Comparison of ENCODE assay signal across 19 cellular contexts in the genomic region with DNA sequence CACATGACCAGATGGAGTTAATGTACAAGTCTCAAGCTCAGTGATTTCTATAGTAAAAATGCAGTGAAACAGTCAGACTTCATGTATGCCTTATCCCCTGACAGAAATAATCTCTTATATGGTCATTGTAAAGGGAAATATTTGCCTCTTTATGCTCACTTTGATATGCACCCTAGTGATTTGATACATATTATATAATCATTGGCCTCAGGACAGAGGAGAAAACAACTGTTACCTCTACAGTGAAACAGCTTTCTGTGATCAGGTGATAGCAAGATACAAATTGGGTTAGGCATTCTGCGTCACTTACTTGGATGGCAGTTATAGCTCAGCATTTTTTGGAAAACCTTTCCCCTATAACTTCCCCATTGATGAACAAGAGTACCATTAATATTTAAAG.
DNase-seq lines count a peak whose midpoint lies in the region; ATAC-seq and TF ChIP-seq lines count a peak whose summit lies in the region.
"Had no signal": no experiment of that assay in that cellular context is flagged by ENCODE, and none has a peak within 500 bp of the region (broad histone marks: within the 10 kb centered on the region; RNA-seq: fewer than 3 reads in every experiment).

No MANE protein-coding gene starts in this region.

- DNase-seq in SK-N-SH (no peak), cerebellar cortex (ENCODE audit: low spot score) (peak; percentile 65), GOT3 (lab: John Stamatoyannopoulos, UW) (no peak)
- DNase-seq in natural killer cell treated with Interleukin-12 subunit alpha and Interleukin-12 subunit beta and Interleukin-15 and Interleukin-18, amount 100 ng/mL, for 72 hours (ENCODE audit: low spot score), result no peak
- DNase-seq: AML-193; Caco-2; Calu3; CD4-positive, alpha-beta T cell; CD8-positive, alpha-beta T cell; DMS79 treated with DMSO at 0.1 percent for 48 hours; GDM1 had no signal

- no peak overlapping the region for H3K4me2 ChIP-seq in SK-N-SH
- H3K4me2 ChIP-seq in OCI-LY1 (ENCODE audit: low read length), result no peak overlapping the region
- H3K4me2 ChIP-seq: A549; BLaER1 treated with 17β-estradiol and CSF1 and Interleukin-3, amounts not matched to agents 10 nM and 100 nM had no signal

- H3K27me3 Mint-ChIP-seq in natural killer cell treated with Interleukin-12 subunit alpha and Interleukin-12 subunit beta and Interleukin-15 and Interleukin-18, amount 100 ng/mL, for 72 hours, result peaks cover 0 to 2% of the 10 kb centered on the region in 2 donors
- H3K27me3 Mint-ChIP-seq: B cell; CD4-positive, alpha-beta T cell had no signal

- peaks cover 12 to 14% of the 10 kb centered on the region in 2 experiments for H3K4me1 ChIP-seq in SK-N-SH (ENCODE audit: control insufficient read depth in 1 of 2, insufficient read depth in 2 of 2, low read depth in 1 of 2, low read length in 1 of 2)
- H3K4me1 ChIP-seq in OCI-LY1 (ENCODE audit: insufficient read depth, low read length, severe bottlenecking), result peaks cover 77% of the 10 kb centered on the region
- H3K4me1 ChIP-seq: A549, Caco-2 had no signal

- CTCF ChIA-PET in SK-N-SH (lab: Yijun Ruan, JAX), result interaction anchor here (0.6 to 1.1 kb wide), 3 partner anchors 68 to 140 kb away, joined by 3 to 4 read pairs (median 3); no protein-coding TSS in a partner anchor

- no peak overlapping the region for H3K27ac Mint-ChIP-seq in natural killer cell treated with Interleukin-12 subunit alpha and Interleukin-12 subunit beta and Interleukin-15 and Interleukin-18, amount 100 ng/mL, for 72 hours
- H3K27ac Mint-ChIP-seq: B cell; CD4-positive, alpha-beta T cell; CD8-positive, alpha-beta T cell had no signal

- H3K9me3 Mint-ChIP-seq in natural killer cell treated with Interleukin-12 subunit alpha and Interleukin-12 subunit beta and Interleukin-15 and Interleukin-18, amount 100 ng/mL, for 72 hours, result no peaks in the 10 kb centered on the region
- H3K9me3 Mint-ChIP-seq: CD4-positive, alpha-beta T cell; CD8-positive, alpha-beta T cell had no signal

- H3K4me1 Mint-ChIP-seq in natural killer cell treated with Interleukin-12 subunit alpha and Interleukin-12 subunit beta and Interleukin-15 and Interleukin-18, amount 100 ng/mL, for 72 hours (ENCODE audit: low read depth in 2 of 2), result peaks cover 1 to 4% of the 10 kb centered on the region in 2 donors

- no peak for ATAC-seq in SK-N-SH treated with all-trans-retinoic acid at 6 μM for 48 hours
- ATAC-seq in natural killer cell treated with Interleukin-12 subunit alpha and Interleukin-12 subunit beta and Interleukin-15 and Interleukin-18, amount 100 ng/mL, for 72 hours, result no peak
- ATAC-seq: A549; CD8-positive, alpha-beta T cell; GM12878 had no signal

- no peak for TF ChIP-seq EP300 in SK-N-SH (IDR thresholded peaks at IDR 0.05; ENCODE audit: borderline replicate concordance in 1 of 2, low read depth in 1 of 2, low read length in 1 of 2)

- TF ChIP-seq CTCF in SK-N-SH (IDR thresholded peaks at IDR 0.05) (no peak), OCI-LY1 (IDR thresholded peaks at IDR 0.05; ENCODE audit: low read length) (no peak)

- H3K4me3 ChIP-seq in SK-N-SH (ENCODE audit: low read depth in 2 of 2, low read length in 1 of 2), result no peak overlapping the region
- H3K4me3 ChIP-seq in OCI-LY1 (ENCODE audit: low read depth, low read length, poor library complexity, severe bottlenecking), result no peak overlapping the region
- H3K4me3 ChIP-seq: A549; BLaER1 treated with 17β-estradiol and CSF1 and Interleukin-3, amounts not matched to agents 10 nM and 100 nM; GM12878 had no signal

- WGBS in SK-N-SH (ENCODE audit: low lambda C conversion rate), result 90% methylated on average over 1 of the region's 1 CpG

- no peaks in the 10 kb centered on the region for H3K36me3 ChIP-seq in SK-N-SH (replicated peaks in 1 of 2; ENCODE audit: control insufficient read depth in 1 of 2, insufficient read depth in 2 of 2, low read length in 1 of 2)
- H3K36me3 ChIP-seq in OCI-LY1 (ENCODE audit: insufficient read depth, low read length), result no peaks in the 10 kb centered on the region

- H3K27ac ChIP-seq in SK-N-SH (ENCODE audit: low read depth in 2 of 2, low read length in 1 of 2) (no peak overlapping the region), OCI-LY1 (ENCODE audit: low read depth, low read length, poor library complexity, severe bottlenecking) (peak overlapping the region; percentile 52)
- H3K27ac ChIP-seq: 22Rv1; A549; BLaER1 treated with 17β-estradiol and CSF1 and Interleukin-3, amounts not matched to agents 10 nM and 100 nM; C4-2B had no signal

- no peak overlapping the region for H3K4me3 Mint-ChIP-seq in natural killer cell treated with Interleukin-12 subunit alpha and Interleukin-12 subunit beta and Interleukin-15 and Interleukin-18, amount 100 ng/mL, for 72 hours
- H3K4me3 Mint-ChIP-seq: B cell; CD4-positive, alpha-beta T cell; CD8-positive, alpha-beta T cell had no signal

- H4K20me1 ChIP-seq in SK-N-SH (ENCODE audit: insufficient read depth) (no peaks in the 10 kb centered on the region), OCI-LY1 (ENCODE audit: insufficient read depth, low read length) (no peaks in the 10 kb centered on the region)

- peaks cover 77% of the 10 kb centered on the region for H3K79me2 ChIP-seq in SK-N-SH (ENCODE audit: insufficient read depth)
- peaks cover 21% of the 10 kb centered on the region for H3K79me2 ChIP-seq in OCI-LY1 (ENCODE audit: insufficient read depth, low read length)

- no peak overlapping the region for H3K9ac ChIP-seq in SK-N-SH
- H3K9ac ChIP-seq in OCI-LY1 (ENCODE audit: low read length), result no peak overlapping the region
- H3K9ac ChIP-seq: BLaER1 treated with 17β-estradiol and CSF1 and Interleukin-3, amounts not matched to agents 10 nM and 100 nM had no signal

- H2AFZ ChIP-seq in SK-N-SH (ENCODE audit: low read depth), result no peak overlapping the region
- no peak overlapping the region for H2AFZ ChIP-seq in OCI-LY1 (ENCODE audit: low read length)

- no peaks in the 10 kb centered on the region for H3K36me3 Mint-ChIP-seq in natural killer cell treated with Interleukin-12 subunit alpha and Interleukin-12 subunit beta and Interleukin-15 and Interleukin-18, amount 100 ng/mL, for 72 hours
- H3K36me3 Mint-ChIP-seq: CD8-positive, alpha-beta T cell had no signal

- POLR2A ChIA-PET in SK-N-SH (lab: Yijun Ruan, JAX), result no interaction called here

- peaks cover 12% of the 10 kb centered on the region for H3F3A ChIP-seq in SK-N-SH (replicated peaks; ENCODE audit: insufficient read depth)
- H3F3A ChIP-seq in OCI-LY1 (ENCODE audit: insufficient read depth, low read length), result no peaks in the 10 kb centered on the region

- no peak for TF ChIP-seq RAD21 in SK-N-SH (IDR thresholded peaks at IDR 0.05; ENCODE audit: low read length)

- H3K9me3 ChIP-seq in SK-N-SH (no peaks in the 10 kb centered on the region), OCI-LY1 (ENCODE audit: low read length) (no peaks in the 10 kb centered on the region)
- H3K9me3 ChIP-seq: A549; BLaER1 treated with 17β-estradiol and CSF1 and Interleukin-3, amounts not matched to agents 10 nM and 100 nM; Caco-2 had no signal

- H3K27me3 ChIP-seq in SK-N-SH (ENCODE audit: insufficient read depth), result no peaks in the 10 kb centered on the region
- H3K27me3 ChIP-seq in OCI-LY1 (ENCODE audit: insufficient read depth, low read length), result no peaks in the 10 kb centered on the region
- H3K27me3 ChIP-seq: BLaER1 treated with 17β-estradiol and CSF1 and Interleukin-3, amounts not matched to agents 10 nM and 100 nM had no signal

- H3K9me2 ChIP-seq in SK-N-SH (no peaks in the 10 kb centered on the region), OCI-LY1 (ENCODE audit: low read depth, low read length) (no peaks in the 10 kb centered on the region)

TF ChIP-seq in SK-N-SH, 30 proteins besides CTCF, POLR2A, EP300 and RAD21:
- peak; percentile 15; the same call in 1 of the 2 replicates for TF ChIP-seq GATA2 (CRISPR knock-in tag; IDR thresholded peaks at IDR 0.05)
- TF ChIP-seq, protein P1, sequence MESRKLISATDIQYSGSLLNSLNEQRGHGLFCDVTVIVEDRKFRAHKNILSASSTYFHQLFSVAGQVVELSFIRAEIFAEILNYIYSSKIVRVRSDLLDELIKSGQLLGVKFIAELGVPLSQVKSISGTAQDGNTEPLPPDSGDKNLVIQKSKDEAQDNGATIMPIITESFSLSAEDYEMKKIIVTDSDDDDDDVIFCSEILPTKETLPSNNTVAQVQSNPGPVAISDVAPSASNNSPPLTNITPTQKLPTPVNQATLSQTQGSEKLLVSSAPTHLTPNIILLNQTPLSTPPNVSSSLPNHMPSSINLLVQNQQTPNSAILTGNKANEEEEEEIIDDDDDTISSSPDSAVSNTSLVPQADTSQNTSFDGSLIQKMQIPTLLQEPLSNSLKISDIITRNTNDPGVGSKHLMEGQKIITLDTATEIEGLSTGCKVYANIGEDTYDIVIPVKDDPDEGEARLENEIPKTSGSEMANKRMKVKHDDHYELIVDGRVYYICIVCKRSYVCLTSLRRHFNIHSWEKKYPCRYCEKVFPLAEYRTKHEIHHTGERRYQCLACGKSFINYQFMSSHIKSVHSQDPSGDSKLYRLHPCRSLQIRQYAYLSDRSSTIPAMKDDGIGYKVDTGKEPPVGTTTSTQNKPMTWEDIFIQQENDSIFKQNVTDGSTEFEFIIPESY (IDR thresholded peaks at IDR 0.05; ENCODE audit: borderline replicate concordance, low read depth), result no peak
TF ChIP-seq in SK-N-SH: peak in this region for 1.

TF ChIP-seq in SK-N-SH treated with all-trans-retinoic acid at 6 μM for 48 hours, 23 proteins besides CTCF, POLR2A, EP300 and RAD21 (continues in another document):
- TF ChIP-seq, protein P2, sequence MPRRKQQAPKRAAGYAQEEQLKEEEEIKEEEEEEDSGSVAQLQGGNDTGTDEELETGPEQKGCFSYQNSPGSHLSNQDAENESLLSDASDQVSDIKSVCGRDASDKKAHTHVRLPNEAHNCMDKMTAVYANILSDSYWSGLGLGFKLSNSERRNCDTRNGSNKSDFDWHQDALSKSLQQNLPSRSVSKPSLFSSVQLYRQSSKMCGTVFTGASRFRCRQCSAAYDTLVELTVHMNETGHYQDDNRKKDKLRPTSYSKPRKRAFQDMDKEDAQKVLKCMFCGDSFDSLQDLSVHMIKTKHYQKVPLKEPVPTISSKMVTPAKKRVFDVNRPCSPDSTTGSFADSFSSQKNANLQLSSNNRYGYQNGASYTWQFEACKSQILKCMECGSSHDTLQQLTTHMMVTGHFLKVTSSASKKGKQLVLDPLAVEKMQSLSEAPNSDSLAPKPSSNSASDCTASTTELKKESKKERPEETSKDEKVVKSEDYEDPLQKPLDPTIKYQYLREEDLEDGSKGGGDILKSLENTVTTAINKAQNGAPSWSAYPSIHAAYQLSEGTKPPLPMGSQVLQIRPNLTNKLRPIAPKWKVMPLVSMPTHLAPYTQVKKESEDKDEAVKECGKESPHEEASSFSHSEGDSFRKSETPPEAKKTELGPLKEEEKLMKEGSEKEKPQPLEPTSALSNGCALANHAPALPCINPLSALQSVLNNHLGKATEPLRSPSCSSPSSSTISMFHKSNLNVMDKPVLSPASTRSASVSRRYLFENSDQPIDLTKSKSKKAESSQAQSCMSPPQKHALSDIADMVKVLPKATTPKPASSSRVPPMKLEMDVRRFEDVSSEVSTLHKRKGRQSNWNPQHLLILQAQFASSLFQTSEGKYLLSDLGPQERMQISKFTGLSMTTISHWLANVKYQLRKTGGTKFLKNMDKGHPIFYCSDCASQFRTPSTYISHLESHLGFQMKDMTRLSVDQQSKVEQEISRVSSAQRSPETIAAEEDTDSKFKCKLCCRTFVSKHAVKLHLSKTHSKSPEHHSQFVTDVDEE (CRISPR knock-in tag; IDR thresholded peaks at IDR 0.05), result no peak
